Comparison of ENCODE assay signal across 8 cellular contexts in genomic region chr11:64809781-64810241, GRCh38. TPM values are rescaled to one million over a fixed set of nuclear protein-coding genes. Genes with fewer than 3 reads are reported as not detected.
DNase-seq lines count a peak whose midpoint lies in the region; ATAC-seq and TF ChIP-seq lines count a peak whose summit lies in the region.

No MANE protein-coding gene starts in this region.

- H3K27me3 Mint-ChIP-seq in activated naive CD8-positive, alpha-beta T cell: no peaks in the 10 kb centered on the region

- H3K4me3 Mint-ChIP-seq in activated naive CD8-positive, alpha-beta T cell: peak overlapping the region; percentile 94

- intact Hi-C loops in left ventricle myocardium superior (cut with micrococcal nuclease) (no loop called here), sciatic nerve (cut with DNase I) (no loop called here)

- TF ChIP-seq RAD21 in Ishikawa (IDR thresholded peaks at IDR 0.05; ENCODE audit: low read depth): no peak

- H3K27ac Mint-ChIP-seq in activated naive CD8-positive, alpha-beta T cell: peak overlapping the region; percentile 91

- peaks cover 4% of the 10 kb centered on the region for H3K36me3 Mint-ChIP-seq in activated naive CD8-positive, alpha-beta T cell

- no peaks in the 10 kb centered on the region for H3K9me3 Mint-ChIP-seq in activated naive CD8-positive, alpha-beta T cell (ENCODE audit: low read depth)

- DNase-seq in ELF-1 (ENCODE audit: low read depth, low spot score) (peak; percentile 67), left ventricle myocardium superior (peak; percentile 34), sciatic nerve (ENCODE audit: low spot score) (no peak), epidermal melanocyte (ENCODE audit: insufficient read length, low spot score) (no peak), NCI-H446 treated with DMSO at 0.1 percent for 48 hours (lab: John Stamatoyannopoulos, UW) (no peak)

- no peak for TF ChIP-seq EP300 in Ishikawa (IDR thresholded peaks at IDR 0.05; ENCODE audit: borderline replicate concordance)

- H3K4me1 Mint-ChIP-seq in activated naive CD8-positive, alpha-beta T cell (ENCODE audit: low read depth): peaks cover 27% of the 10 kb centered on the region

- peak; percentile 20 for ATAC-seq in left ventricle myocardium superior
- ATAC-seq in sciatic nerve: peak; percentile 14
- ATAC-seq in HG02938 (IDR thresholded peaks at IDR 0.05; ENCODE audit: unreplicated experiment): no peak

TF ChIP-seq in Ishikawa, 13 proteins besides CTCF, POLR2A, EP300 and RAD21:
- TF ChIP-seq CEBPB (IDR thresholded peaks at IDR 0.05) (no peak), TCF12 (IDR thresholded peaks at IDR 0.05; ENCODE audit: low read depth) (no peak), EGR1 (IDR thresholded peaks at IDR 0.05) (no peak), TEAD4 (IDR thresholded peaks at IDR 0.05) (no peak), TAF1 (IDR thresholded peaks at IDR 0.05; ENCODE audit: low read depth) (no peak), NFIC (IDR thresholded peaks at IDR 0.05) (no peak), MAX (IDR thresholded peaks at IDR 0.05) (peak; percentile 47), YY1 (IDR thresholded peaks at IDR 0.05; ENCODE audit: low read depth) (0 out of 2 replicates have a peak, but pooled peaks have one; percentile 10), USF1 (IDR thresholded peaks at IDR 0.05) (no peak), FOXM1 (IDR thresholded peaks at IDR 0.05; ENCODE audit: borderline replicate concordance, low read depth) (no peak), REST (IDR thresholded peaks at IDR 0.05; ENCODE audit: low read depth) (no peak), CREB1 (IDR thresholded peaks at IDR 0.05; ENCODE audit: low read depth) (no peak), ZBTB7A (IDR thresholded peaks at IDR 0.05; ENCODE audit: low read depth) (no peak)

RNA-seq across cellular contexts. Expression of gene MEN1, which starts 0.5 kb away (rescaled TPM):
- total RNA-seq in left ventricle myocardium superior: 9.1 TPM
- total RNA-seq in sciatic nerve: 17.7 TPM

RNA-seq across cellular contexts. Expression of gene MAP4K2, which starts 6.8 kb away (rescaled TPM):
- total RNA-seq in left ventricle myocardium superior (8.6 TPM), sciatic nerve (18.0 TPM)

RNA-seq across cellular contexts. Expression of gene SF1, which starts 31.5 kb away (rescaled TPM):
- total RNA-seq in left ventricle myocardium superior (191 TPM), sciatic nerve (366 TPM)

RNA-seq across cellular contexts. Expression of gene CDC42BPG, which starts 34.6 kb away (rescaled TPM):
- total RNA-seq in left ventricle myocardium superior (0.40 TPM), sciatic nerve (0.58 TPM)

RNA-seq across cellular contexts. Expression of gene PYGM, which starts 50.0 kb away (rescaled TPM):
- total RNA-seq in left ventricle myocardium superior (175 TPM), sciatic nerve (8.1 TPM)

Comparison
In these comparisons a context has a peak if more than half of its experiments do, and no peak if none do; other contexts are left out.
1. DNase-seq: peak in ELF-1 (single experiment) and left ventricle myocardium superior (single experiment); none in sciatic nerve (single experiment), epidermal melanocyte (single experiment) and NCI-H446 treated with DMSO at 0.1 percent for 48 hours (single experiment).